Comparison of ENCODE assay signal across 8 cellular contexts in the genomic region with DNA sequence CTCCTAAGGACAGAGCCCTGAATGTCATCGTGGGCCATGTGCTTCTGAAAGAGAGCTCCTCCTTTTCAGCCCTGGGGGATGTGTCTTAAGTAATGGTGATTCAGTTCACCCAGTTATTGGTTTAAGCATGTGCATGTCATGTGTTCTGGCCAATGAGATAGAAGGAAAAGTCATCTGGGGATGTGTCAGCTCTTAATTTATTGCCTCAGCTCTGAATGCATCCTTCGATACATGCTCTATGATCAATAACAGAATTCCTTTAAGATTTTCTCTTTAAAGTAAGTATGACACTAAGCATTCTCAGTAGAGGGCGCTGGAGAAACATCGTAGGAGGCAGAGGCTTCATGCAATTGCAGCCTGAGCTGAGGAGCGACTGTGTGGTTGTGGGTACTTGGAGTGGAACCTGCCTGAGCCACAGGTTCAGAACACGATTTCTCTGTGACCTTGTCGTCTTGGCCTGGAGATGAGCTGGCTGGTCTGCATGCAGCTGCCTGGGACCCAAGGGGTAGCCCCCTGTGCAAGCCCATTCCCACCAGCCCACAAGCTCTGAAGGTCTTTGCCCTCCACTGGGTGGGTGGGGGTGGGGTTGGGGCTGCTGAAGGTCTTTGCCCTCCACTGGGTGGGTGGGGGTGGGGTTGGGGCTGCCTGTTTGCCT.
DNase-seq lines count a peak whose midpoint lies in the region; ATAC-seq and TF ChIP-seq lines count a peak whose summit lies in the region.

No MANE protein-coding gene starts in this region.

- H2BK15ac ChIP-seq in H9 (ENCODE audit: low read depth, low read length) = no peak overlapping the region

- H3K27ac Mint-ChIP-seq in H9 = no peak overlapping the region
- H3K27ac Mint-ChIP-seq in progenitor cell of endocrine pancreas = no peak overlapping the region

- no peak overlapping the region for H4K8ac ChIP-seq in H9 (replicated peaks; ENCODE audit: insufficient read length, low read depth, low read length)

- H2BK5ac ChIP-seq in H9 (ENCODE audit: insufficient read length, low read length) = no peak overlapping the region

- no peak overlapping the region for H3K23ac ChIP-seq in H9 (ENCODE audit: insufficient read length, low read depth, low read length)

- H3K9me3 ChIP-seq in heart left ventricle (no peaks in the 10 kb centered on the region), H9 (ENCODE audit: control insufficient read depth, low read depth, low read length) (no peaks in the 10 kb centered on the region), Loucy (ENCODE audit: insufficient read depth, low read depth, low read length) (no peaks in the 10 kb centered on the region)

- no peak for TF ChIP-seq POLR2A in heart left ventricle (IDR thresholded peaks at IDR 0.05)

- WGBS in heart left ventricle, 4 donors = 17 to 23% (median 22%) methylated on average over 7 of the region's 7 CpGs
- WGBS in H9 (ENCODE audit: extremely low coverage, insufficient read length, low lambda C conversion rate) = no CpG with 5 or more reads among the region's 7 CpGs

- no peak overlapping the region for H3T11ph ChIP-seq in H9 (ENCODE audit: low read length)

- no peak overlapping the region for H4K91ac ChIP-seq in H9 (ENCODE audit: insufficient read length, low read depth, low read length)

- DNase-seq in heart left ventricle = peak in 3 of 5 donors; percentile 9 to 26 (median 26)
- DNase-seq in Right ventricle myocardium inferior (ENCODE audit: missing footprints) = no peak
- DNase-seq in H9 = peak; percentile 80
- peak; percentile 34 for DNase-seq in SKM-1 (lab: John Stamatoyannopoulos, UW; ENCODE audit: unreplicated experiment)
- DNase-seq in fibroblast of the conjunctiva (ENCODE audit: low read depth) = peak; percentile 51
- peak; percentile 39 for DNase-seq in progenitor cell of endocrine pancreas (ENCODE audit: low spot score, unreplicated experiment)
- DNase-seq in activated gamma-delta T cell treated with Interleukin-2 at 50 U/mL for 16 hours = no peak

- no peak overlapping the region for H3K18ac ChIP-seq in H9 (ENCODE audit: insufficient read length, low read depth, low read length)

- no peak overlapping the region for H4K5ac ChIP-seq in H9 (ENCODE audit: insufficient read length, low read depth, low read length)

- H3K27ac ChIP-seq in heart left ventricle (no peak overlapping the region), H9 (ENCODE audit: insufficient read length, low read depth, low read length) (no peak overlapping the region)

- H3K27me3 Mint-ChIP-seq in H9 (ENCODE audit: low read depth) (no peaks in the 10 kb centered on the region), progenitor cell of endocrine pancreas (peaks cover 8% of the 10 kb centered on the region)

- no peak overlapping the region for H2BK20ac ChIP-seq in H9 (ENCODE audit: low read depth, low read length, poor library complexity, severe bottlenecking)

- no peaks in the 10 kb centered on the region for H3K79me1 ChIP-seq in H9 (ENCODE audit: insufficient read depth, low read depth, low read length, poor library complexity, severe bottlenecking)

- H3K9me3 Mint-ChIP-seq in H9 = no peaks in the 10 kb centered on the region
- H3K9me3 Mint-ChIP-seq in progenitor cell of endocrine pancreas (ENCODE audit: low read depth) = no peaks in the 10 kb centered on the region

- H3K4me1 ChIP-seq in heart left ventricle = no peaks in the 10 kb centered on the region
- H3K4me1 ChIP-seq in H9 (ENCODE audit: insufficient read depth, low read length) = no peaks in the 10 kb centered on the region
- no peaks in the 10 kb centered on the region for H3K4me1 ChIP-seq in Loucy (ENCODE audit: insufficient read depth, low read length, poor library complexity, severe bottlenecking)

- intact Hi-C loops in heart left ventricle (cut with DNase I) (loop anchor here in 4 of 10 donors (5.0 to 10.0 kb wide), 3 partner anchors 886 to 1963 kb away; a partner anchor contains a TSS), Right ventricle myocardium inferior (cut with DNase I) (no loop called here)

- no peak overlapping the region for H2AK5ac ChIP-seq in H9 (ENCODE audit: insufficient read length, low read length)

- H4K20me1 ChIP-seq in H9 (ENCODE audit: control insufficient read depth, insufficient read depth, insufficient read length) = no peaks in the 10 kb centered on the region
- H4K20me1 ChIP-seq in Loucy (ENCODE audit: insufficient read depth, low read length, poor library complexity, severe bottlenecking) = no peaks in the 10 kb centered on the region

- no peak overlapping the region for H3K14ac ChIP-seq in H9 (ENCODE audit: insufficient read depth, low read length)

- TF ChIP-seq CTCF in heart left ventricle (IDR thresholded peaks at IDR 0.05) (peak; percentile 15 to 62 (median 38)), H9 (conservative IDR thresholded peaks at IDR 0.05) (peak; percentile 83), Loucy (conservative IDR thresholded peaks at IDR 0.05; ENCODE audit: low read length) (peak; percentile 77), progenitor cell of endocrine pancreas (IDR thresholded peaks at IDR 0.05; ENCODE audit: unreplicated experiment) (peak; percentile 77)

- peaks cover 14% of the 10 kb centered on the region in 2 experiments for H3K4me1 Mint-ChIP-seq in H9
- peaks cover 1% of the 10 kb centered on the region for H3K4me1 Mint-ChIP-seq in progenitor cell of endocrine pancreas (ENCODE audit: low read depth)

- H3K36me3 ChIP-seq in heart left ventricle (no peaks in the 10 kb centered on the region), Loucy (ENCODE audit: insufficient read depth, low read length) (no peaks in the 10 kb centered on the region)

- H3K4me3 Mint-ChIP-seq in H9 = no peak overlapping the region
- no peak overlapping the region for H3K4me3 Mint-ChIP-seq in progenitor cell of endocrine pancreas (ENCODE audit: low read depth)

- H3K23me2 ChIP-seq in H9 (ENCODE audit: insufficient read length, low read depth, low read length, poor library complexity, severe bottlenecking) = no peaks in the 10 kb centered on the region

- H3K9ac ChIP-seq in H9 (ENCODE audit: extremely low read depth, insufficient read length, low read length) (no peak overlapping the region), Loucy (ENCODE audit: low read depth, low read length, poor library complexity, severe bottlenecking) (no peak overlapping the region)

- H2BK12ac ChIP-seq in H9 (ENCODE audit: insufficient read length, low read depth, low read length) = no peak overlapping the region

- H3K4me2 ChIP-seq in H9 (ENCODE audit: insufficient read depth, insufficient read length, low read length) = no peak overlapping the region
- no peak overlapping the region for H3K4me2 ChIP-seq in Loucy (ENCODE audit: low read depth, low read length, poor library complexity, severe bottlenecking)

- no peaks in the 10 kb centered on the region for H3K79me2 ChIP-seq in H9 (ENCODE audit: insufficient read depth, low read length)
- no peaks in the 10 kb centered on the region for H3K79me2 ChIP-seq in Loucy (ENCODE audit: insufficient read depth, low read length)

- H3K4me3 ChIP-seq in heart left ventricle (no peak overlapping the region), Loucy (ENCODE audit: low read length, poor library complexity, severe bottlenecking) (no peak overlapping the region)

- peak in 2 of 4 donors; percentile 52 to 73 for ATAC-seq in heart left ventricle
- no peak for ATAC-seq in Right ventricle myocardium inferior

- no peak overlapping the region for H3K4ac ChIP-seq in H9 (ENCODE audit: low read depth, low read length)

- H3K36me3 Mint-ChIP-seq in H9 (ENCODE audit: insufficient read depth in 1 of 3, low read depth in 3 of 3) = no peaks in the 10 kb centered on the region; a peak in 1 of 7 replicates
- no peaks in the 10 kb centered on the region for H3K36me3 Mint-ChIP-seq in progenitor cell of endocrine pancreas (ENCODE audit: insufficient read depth)

- H2AFZ ChIP-seq in H9 (ENCODE audit: low read length) = no peak overlapping the region
- H2AFZ ChIP-seq in Loucy (ENCODE audit: low read length) = no peak overlapping the region

- no peak overlapping the region for H3K56ac ChIP-seq in H9 (ENCODE audit: insufficient read length, low read depth, low read length)

- H3K27me3 ChIP-seq in heart left ventricle = no peaks in the 10 kb centered on the region
- H3K27me3 ChIP-seq in H9 (ENCODE audit: insufficient read depth, low read length) = no peaks in the 10 kb centered on the region
- no peaks in the 10 kb centered on the region for H3K27me3 ChIP-seq in Loucy (ENCODE audit: insufficient read depth, low read length, poor library complexity, severe bottlenecking)

- no peaks in the 10 kb centered on the region for H3K9me2 ChIP-seq in Loucy (replicated peaks; ENCODE audit: low read depth, low read length)

- H3F3A ChIP-seq in Loucy (ENCODE audit: low read depth) = no peaks in the 10 kb centered on the region

- H2BK120ac ChIP-seq in H9 (ENCODE audit: low read depth, low read length, poor library complexity, severe bottlenecking) = no peak overlapping the region

Comparison
In these comparisons a context has a peak if more than half of its experiments do, and no peak if none do; other contexts are left out.
1. DNase-seq: peak in heart left ventricle (3 of 5), H9 (single experiment), SKM-1 (single experiment), fibroblast of the conjunctiva (single experiment) and progenitor cell of endocrine pancreas (single experiment); none in Right ventricle myocardium inferior (single experiment) and activated gamma-delta T cell treated with Interleukin-2 at 50 U/mL for 16 hours (single experiment).
2. Peak in every context shown above with its lines, with median percentiles within 50 percentile points of each other: CTCF ChIP-seq.